Comparison of ENCODE assay signal across 15 cellular contexts in genomic region chr22:22772396-22772795, GRCh38.
"Had no signal": no experiment of that assay in that cellular context is flagged by ENCODE, and none has a peak within 500 bp of the region (broad histone marks: within the 10 kb centered on the region; RNA-seq: fewer than 3 reads in every experiment).

No MANE protein-coding gene starts in this region.

- DNase-seq: activated CD4-positive, alpha-beta T cell treated with anti-CD3 and anti-CD28 coated beads for 48 hours; activated CD8-positive, alpha-beta memory T cell treated with anti-CD3 and anti-CD28 coated beads, Interleukin-2, amount 50 U/mL, for 48 hours; activated CD8-positive, alpha-beta T cell treated with anti-CD3 and anti-CD28 coated beads, Interleukin-2, amount 10 ng/mL, durations not matched to agents 7 days and 5 days; activated naive CD4-positive, alpha-beta T cell treated with Interleukin-2 at 50 U/mL for 16 hours; activated naive CD8-positive, alpha-beta T cell treated with anti-CD3 and anti-CD28 coated beads, Interleukin-2, amount 50 U/mL, for 24 hours; lower lobe of right lung; naive thymus-derived CD8-positive, alpha-beta T cell; nucleus accumbens; right lobe of liver; stimulated activated naive CD8-positive, alpha-beta T cell treated with anti-CD3 and anti-CD28 coated beads, Interleukin-15, Interleukin-2, amounts not matched to agents 100 U/mL and 50 U/mL, for 24 hours; SW 1271; T1000 had no signal

- H3K36me3 ChIP-seq: ascending aorta, gastroesophageal sphincter, lower lobe of right lung, prostate gland, right lobe of liver had no signal

- H3K27ac ChIP-seq: ascending aorta, gastroesophageal sphincter, lower lobe of right lung, prostate gland, right lobe of liver had no signal

- H3K9me3 Mint-ChIP-seq: activated naive CD8-positive, alpha-beta T cell treated with anti-CD3 and anti-CD28 coated beads, Interleukin-2, amount 50 U/mL, for 24 hours; naive thymus-derived CD8-positive, alpha-beta T cell had no signal

- H3K4me1 ChIP-seq: ascending aorta, gastroesophageal sphincter, lower lobe of right lung, prostate gland had no signal

- H3K27ac Mint-ChIP-seq: activated CD8-positive, alpha-beta T cell treated with anti-CD3 and anti-CD28 coated beads, Interleukin-2, amount 10 ng/mL, durations not matched to agents 7 days and 5 days; activated naive CD8-positive, alpha-beta T cell treated with anti-CD3 and anti-CD28 coated beads, Interleukin-2, amount 50 U/mL, for 24 hours had no signal

- H3K36me3 Mint-ChIP-seq: naive thymus-derived CD8-positive, alpha-beta T cell had no signal

- H3K9me3 ChIP-seq: ascending aorta, lower lobe of right lung, prostate gland, right lobe of liver had no signal

- H3K4me3 Mint-ChIP-seq: activated CD8-positive, alpha-beta T cell treated with anti-CD3 and anti-CD28 coated beads, Interleukin-2, amount 10 ng/mL, durations not matched to agents 7 days and 5 days; activated naive CD8-positive, alpha-beta T cell treated with anti-CD3 and anti-CD28 coated beads, Interleukin-2, amount 50 U/mL, for 24 hours; naive thymus-derived CD8-positive, alpha-beta T cell had no signal

- H3K27me3 ChIP-seq: ascending aorta, right lobe of liver had no signal

- H3K4me3 ChIP-seq: ascending aorta, gastroesophageal sphincter, lower lobe of right lung, prostate gland, right lobe of liver had no signal
